ENCODE assay signal across 1 cellular context in genomic region chr13:112066624-112067004, GRCh38.
TF ChIP-seq lines count a peak whose summit lies in the region.

No MANE protein-coding gene starts in this region.

TF ChIP-seq in GM23338, 12 proteins besides CTCF, POLR2A, EP300 and RAD21 (continued from another document):
- TF ChIP-seq ZNF462 (CRISPR knock-in tag; IDR thresholded peaks at IDR 0.05): no peak
- no peak for TF ChIP-seq EZH2 (IDR thresholded peaks at IDR 0.05; ENCODE audit: low read depth, unreplicated experiment)
- TF ChIP-seq NANOG (IDR thresholded peaks at IDR 0.05; ENCODE audit: borderline replicate concordance): no peak
- TF ChIP-seq POLR2AphosphoS5 (IDR thresholded peaks at IDR 0.05; ENCODE audit: low read depth): no peak
- TF ChIP-seq STAT1 (IDR thresholded peaks at IDR 0.05; ENCODE audit: unreplicated experiment): no peak
- TF ChIP-seq, protein P1, sequence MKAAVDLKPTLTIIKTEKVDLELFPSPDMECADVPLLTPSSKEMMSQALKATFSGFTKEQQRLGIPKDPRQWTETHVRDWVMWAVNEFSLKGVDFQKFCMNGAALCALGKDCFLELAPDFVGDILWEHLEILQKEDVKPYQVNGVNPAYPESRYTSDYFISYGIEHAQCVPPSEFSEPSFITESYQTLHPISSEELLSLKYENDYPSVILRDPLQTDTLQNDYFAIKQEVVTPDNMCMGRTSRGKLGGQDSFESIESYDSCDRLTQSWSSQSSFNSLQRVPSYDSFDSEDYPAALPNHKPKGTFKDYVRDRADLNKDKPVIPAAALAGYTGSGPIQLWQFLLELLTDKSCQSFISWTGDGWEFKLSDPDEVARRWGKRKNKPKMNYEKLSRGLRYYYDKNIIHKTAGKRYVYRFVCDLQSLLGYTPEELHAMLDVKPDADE (IDR thresholded peaks at IDR 0.05): 0 out of 2 replicates have a peak, but pooled peaks have one; percentile 13
- TF ChIP-seq CREB1 (CRISPR knock-in tag; IDR thresholded peaks at IDR 0.05; ENCODE audit: low read depth): peak; percentile 64
